Comparison of ENCODE assay signal across 1 cellular context in genomic region chr5:96942911-96943310, GRCh38.
A peak's percentile ranks its signal among the peaks of the same experiment; 100 is the strongest.
TF ChIP-seq lines count a peak whose summit lies in the region.

No MANE protein-coding gene starts in this region.

TF ChIP-seq in endothelial cell of umbilical vein, 7 proteins besides CTCF, POLR2A, EP300 and RAD21:
- no peak for TF ChIP-seq POLR2AphosphoS5 (IDR thresholded peaks at IDR 0.05; ENCODE audit: insufficient read depth, low read depth, low read length)
- no peak for TF ChIP-seq EZH2 (IDR thresholded peaks at IDR 0.05; ENCODE audit: borderline replicate concordance, low read depth, low read length, severe bottlenecking)
- no peak for TF ChIP-seq MYC (IDR thresholded peaks at IDR 0.05; ENCODE audit: low read depth, low read length)
- peak; percentile 15 for TF ChIP-seq JUN (IDR thresholded peaks at IDR 0.05; ENCODE audit: borderline replicate concordance, insufficient read depth, insufficient read length, low read depth)
- TF ChIP-seq GATA2 (IDR thresholded peaks at IDR 0.05; ENCODE audit: insufficient read depth, insufficient read length, low read depth, low read length), result peak; percentile 11
- TF ChIP-seq FOS (IDR thresholded peaks at IDR 0.05; ENCODE audit: borderline replicate concordance, insufficient read depth, low read length), result peak; percentile 17
- TF ChIP-seq, protein P1, sequence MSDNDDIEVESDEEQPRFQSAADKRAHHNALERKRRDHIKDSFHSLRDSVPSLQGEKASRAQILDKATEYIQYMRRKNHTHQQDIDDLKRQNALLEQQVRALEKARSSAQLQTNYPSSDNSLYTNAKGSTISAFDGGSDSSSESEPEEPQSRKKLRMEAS (IDR thresholded peaks at IDR 0.05; ENCODE audit: insufficient read depth, insufficient read length), result no peak
